8 cellular contexts compared by ENCODE assay signal in the genomic region with DNA sequence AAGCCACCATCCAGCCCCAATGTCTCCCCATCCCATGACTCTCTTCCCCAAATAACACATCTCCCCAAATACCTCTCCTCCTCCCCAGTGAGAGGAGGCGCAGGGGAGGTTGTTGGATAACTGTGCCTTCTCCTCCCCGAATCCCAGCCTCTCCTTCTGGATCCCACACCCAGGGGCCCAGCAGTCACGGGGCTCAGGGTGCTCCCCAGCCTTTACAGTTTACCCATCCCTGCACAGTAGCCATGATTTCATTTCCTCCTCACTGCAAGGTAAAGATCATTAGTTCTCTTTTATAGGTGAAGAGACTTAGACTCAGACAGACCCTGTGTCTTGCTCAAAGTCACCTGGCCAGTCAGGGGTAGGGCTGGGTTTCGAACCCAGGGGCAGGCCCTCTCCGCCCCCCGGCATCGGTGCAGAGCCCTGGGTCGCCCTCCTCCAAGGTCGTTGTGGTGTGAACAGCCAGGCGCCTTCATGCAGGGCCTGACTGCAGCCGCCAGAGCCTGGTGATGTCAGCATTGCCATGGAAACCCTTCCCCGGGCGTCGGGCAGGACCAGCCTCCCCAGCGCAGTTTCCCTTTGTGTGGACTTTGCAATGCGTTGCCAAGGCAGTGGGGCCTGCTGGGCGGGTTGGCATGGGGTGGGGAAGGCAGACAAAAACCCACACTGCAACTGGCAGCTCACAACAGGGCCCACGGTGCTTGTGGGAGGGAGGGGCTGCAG. TPM values are rescaled to one million over a fixed set of nuclear protein-coding genes. Genes with fewer than 3 reads are reported as not detected.
A peak's percentile ranks its signal among the peaks of the same experiment; 100 is the strongest.
DNase-seq lines count a peak whose midpoint lies in the region; ATAC-seq and TF ChIP-seq lines count a peak whose summit lies in the region.

No MANE protein-coding gene starts in this region.

- peak overlapping the region; percentile 96 to 99 (median 98) for H3K27ac Mint-ChIP-seq in CD4-positive, CD25-positive, alpha-beta regulatory T cell
- H3K27ac Mint-ChIP-seq in activated CD8-positive, alpha-beta memory T cell treated with anti-CD3 and anti-CD28 coated beads, Interleukin-2, amount 10 ng/mL, durations not matched to agents 7 days and 5 days, result peak overlapping the region; percentile 79

- no peaks in the 10 kb centered on the region for H3K36me3 ChIP-seq in CD4-positive, CD25-positive, alpha-beta regulatory T cell (ENCODE audit: control insufficient read depth, insufficient read depth, low read length)
- no peaks in the 10 kb centered on the region for H3K36me3 ChIP-seq in right lobe of liver

- H3K4me3 Mint-ChIP-seq in CD4-positive, CD25-positive, alpha-beta regulatory T cell, result peak overlapping the region; percentile 71 to 91 (median 80)
- H3K4me3 Mint-ChIP-seq in activated CD8-positive, alpha-beta memory T cell treated with anti-CD3 and anti-CD28 coated beads, Interleukin-2, amount 10 ng/mL, durations not matched to agents 7 days and 5 days, result peak overlapping the region; percentile 29

- peaks cover 41% of the 10 kb centered on the region for H3K4me1 ChIP-seq in CD4-positive, CD25-positive, alpha-beta regulatory T cell (ENCODE audit: control insufficient read depth, insufficient read depth, low read length, poor library complexity, severe bottlenecking)
- H3K4me1 ChIP-seq in right lobe of liver, result peaks cover 0 to 63% (median 15%) of the 10 kb centered on the region in 4 donors

- DNase-seq in CD4-positive, CD25-positive, alpha-beta regulatory T cell, result peak; percentile 79 to 91 (median 83)
- DNase-seq in NCI-H526 (lab: John Stamatoyannopoulos, UW), result peak; percentile 98 to 99
- peak; percentile 89 for DNase-seq in activated CD8-positive, alpha-beta memory T cell treated with anti-CD3 and anti-CD28 coated beads, Interleukin-2, amount 10 ng/mL, durations not matched to agents 7 days and 5 days
- DNase-seq in ecto neural progenitor cell (ENCODE audit: low spot score), result peak; percentile 91
- DNase-seq in right lobe of liver, result peak; percentile 93 to 98 (median 98)
- peak; percentile 63 for DNase-seq in stimulated activated CD4-positive, alpha-beta T cell treated with anti-CD3 and anti-CD28 coated beads, Interleukin-4, amount 100 ng/mL, for 1 hour
- no peak for DNase-seq in DMS114 treated with DMSO at 0.1 percent for 48 hours (lab: John Stamatoyannopoulos, UW; ENCODE audit: unreplicated experiment)

- ATAC-seq in CD4-positive, CD25-positive, alpha-beta regulatory T cell (ENCODE audit: low read depth in 2 of 2), result peak; percentile 88 to 90
- ATAC-seq in HG02759 (IDR thresholded peaks at IDR 0.05; ENCODE audit: unreplicated experiment) (peak; percentile 60), right lobe of liver (peak; percentile 74 to 81 (median 80))
- peak; percentile 92 for ATAC-seq in activated CD8-positive, alpha-beta memory T cell treated with anti-CD3 and anti-CD28 coated beads, Interleukin-2, amount 10 ng/mL, durations not matched to agents 7 days and 5 days

- intact Hi-C loops in right lobe of liver (cut with DNase I), result no loop called here

- H3K9me3 ChIP-seq in CD4-positive, CD25-positive, alpha-beta regulatory T cell (ENCODE audit: control insufficient read depth in 2 of 2, low read length in 2 of 2), result no peaks in the 10 kb centered on the region
- no peaks in the 10 kb centered on the region for H3K9me3 ChIP-seq in right lobe of liver

- H3K27me3 Mint-ChIP-seq in CD4-positive, CD25-positive, alpha-beta regulatory T cell, result peaks cover 6% of the 10 kb centered on the region
- H3K27me3 Mint-ChIP-seq in activated CD8-positive, alpha-beta memory T cell treated with anti-CD3 and anti-CD28 coated beads, Interleukin-2, amount 10 ng/mL, durations not matched to agents 7 days and 5 days, result peaks cover 8% of the 10 kb centered on the region

- no peaks in the 10 kb centered on the region for H3K9me3 Mint-ChIP-seq in CD4-positive, CD25-positive, alpha-beta regulatory T cell
- no peaks in the 10 kb centered on the region for H3K9me3 Mint-ChIP-seq in activated CD8-positive, alpha-beta memory T cell treated with anti-CD3 and anti-CD28 coated beads, Interleukin-2, amount 10 ng/mL, durations not matched to agents 7 days and 5 days (ENCODE audit: low read depth)

- peak; percentile 41 for TF ChIP-seq POLR2A in right lobe of liver (IDR thresholded peaks at IDR 0.05)

- TF ChIP-seq CTCF in right lobe of liver (IDR thresholded peaks at IDR 0.05), result no peak

- no peak overlapping the region for H3K4me3 ChIP-seq in CD4-positive, CD25-positive, alpha-beta regulatory T cell (ENCODE audit: low read depth, low read length)
- no peak overlapping the region for H3K4me3 ChIP-seq in right lobe of liver

- CTCF ChIA-PET in activated CD8-positive, alpha-beta memory T cell treated with anti-CD3 and anti-CD28 coated beads, Interleukin-2, amount 10 ng/mL, durations not matched to agents 7 days and 5 days (lab: Charles Lee), result interaction anchor here (1.0 kb wide), 1 partner anchor 67 kb away, joined by 5 read pairs; no protein-coding TSS in a partner anchor

- peaks cover 0 to 61% (median 25%) of the 10 kb centered on the region in 4 donors for H3K4me1 Mint-ChIP-seq in CD4-positive, CD25-positive, alpha-beta regulatory T cell
- H3K4me1 Mint-ChIP-seq in activated CD8-positive, alpha-beta memory T cell treated with anti-CD3 and anti-CD28 coated beads, Interleukin-2, amount 10 ng/mL, durations not matched to agents 7 days and 5 days, result peaks cover 25% of the 10 kb centered on the region

- no peaks in the 10 kb centered on the region for H3K27me3 ChIP-seq in CD4-positive, CD25-positive, alpha-beta regulatory T cell (ENCODE audit: control insufficient read depth, insufficient read depth, low read length)
- no peaks in the 10 kb centered on the region for H3K27me3 ChIP-seq in right lobe of liver

- H3K27ac ChIP-seq in CD4-positive, CD25-positive, alpha-beta regulatory T cell (ENCODE audit: insufficient read depth, low read length, poor library complexity, severe bottlenecking), result peak overlapping the region; percentile 82
- H3K27ac ChIP-seq in right lobe of liver, result peak overlapping the region in 2 of 3 donors; percentile 69 to 93

- WGBS in right lobe of liver (ENCODE audit: insufficient coverage, low coverage, low lambda C conversion rate, missing lambda C conversion rate), result 39% methylated on average over 6 of the region's 18 CpGs

- H3K36me3 Mint-ChIP-seq in CD4-positive, CD25-positive, alpha-beta regulatory T cell, result no peaks in the 10 kb centered on the region
- H3K36me3 Mint-ChIP-seq in activated CD8-positive, alpha-beta memory T cell treated with anti-CD3 and anti-CD28 coated beads, Interleukin-2, amount 10 ng/mL, durations not matched to agents 7 days and 5 days, result no peaks in the 10 kb centered on the region

RNA-seq across cellular contexts. Expression of a gene that starts 53.3 kb away (rescaled TPM):
- total RNA-seq in CD4-positive, CD25-positive, alpha-beta regulatory T cell, result 254 TPM
- 10 to 100 TPM; 30.7 to 60.7 (median 36.3) TPM for polyA plus RNA-seq in CD4-positive, CD25-positive, alpha-beta regulatory T cell
- total RNA-seq in activated CD8-positive, alpha-beta memory T cell treated with anti-CD3 and anti-CD28 coated beads, Interleukin-2, amount 10 ng/mL, durations not matched to agents 7 days and 5 days, result 10 to 100 TPM; 34.1 to 47.5 TPM
- total RNA-seq in right lobe of liver, result 100 to 1,000 TPM in 3 of 6 experiments, 10 to 100 TPM in 3; 36.2 to 222 (median 82.1) TPM
